9 cellular contexts compared by ENCODE assay signal in genomic region chr18:9069482-9070059, GRCh38. TPM values are rescaled to one million over a fixed set of nuclear protein-coding genes. Genes with fewer than 3 reads are reported as not detected.
DNase-seq lines count a peak whose midpoint lies in the region; ATAC-seq lines count a peak whose summit lies in the region.
"Had no signal": no experiment of that assay in that cellular context is flagged by ENCODE, and none has a peak within 500 bp of the region (broad histone marks: within the 10 kb centered on the region; RNA-seq: fewer than 3 reads in every experiment).

No MANE protein-coding gene starts in this region.

- no peaks in the 10 kb centered on the region for H3K36me3 ChIP-seq in BLaER1

- H3K27ac ChIP-seq in BLaER1: peak overlapping the region; percentile 79

- ATAC-seq in GM18907 (IDR thresholded peaks at IDR 0.05; ENCODE audit: unreplicated experiment) (peak; percentile 21), left lobe of liver (no peak), HG03432 (IDR thresholded peaks at IDR 0.05; ENCODE audit: unreplicated experiment) (no peak), GM21619 (IDR thresholded peaks at IDR 0.05; ENCODE audit: unreplicated experiment) (no peak)

- peak overlapping the region; percentile 66 for H3K9ac ChIP-seq in BLaER1

- H3K4me1 ChIP-seq in BLaER1: peaks cover 64% of the 10 kb centered on the region

- H3K4me2 ChIP-seq in BLaER1: peak overlapping the region; percentile 70

- DNase-seq in NCI-H69 (lab: John Stamatoyannopoulos, UW) (peak; percentile 87), left lobe of liver (ENCODE audit: low spot score) (peak; percentile 28), NCI-H2029 (lab: John Stamatoyannopoulos, UW) (no peak), HuH-7 (ENCODE audit: low spot score) (no peak)
- DNase-seq: CD8-positive, alpha-beta memory T cell had no signal

- H3K4me3 ChIP-seq in BLaER1: peak overlapping the region; percentile 2; the same call in 1 of the 2 replicates

- no peaks in the 10 kb centered on the region for H3K27me3 ChIP-seq in BLaER1

- H4K20me1 ChIP-seq in BLaER1: no peaks in the 10 kb centered on the region

- H3K9me3 ChIP-seq in BLaER1: no peaks in the 10 kb centered on the region

RNA-seq across cellular contexts. Expression of gene NDUFV2, which starts 32.9 kb away (rescaled TPM):
- 151 TPM for total RNA-seq in left lobe of liver

Comparison
In these comparisons a context has a peak if more than half of its experiments do, and no peak if none do; other contexts are left out.
1. DNase-seq: peak in NCI-H69 (single experiment) and left lobe of liver (single experiment); none in NCI-H2029 (single experiment) and HuH-7 (single experiment).